Comparison of ENCODE assay signal across 10 cellular contexts in the genomic region with DNA sequence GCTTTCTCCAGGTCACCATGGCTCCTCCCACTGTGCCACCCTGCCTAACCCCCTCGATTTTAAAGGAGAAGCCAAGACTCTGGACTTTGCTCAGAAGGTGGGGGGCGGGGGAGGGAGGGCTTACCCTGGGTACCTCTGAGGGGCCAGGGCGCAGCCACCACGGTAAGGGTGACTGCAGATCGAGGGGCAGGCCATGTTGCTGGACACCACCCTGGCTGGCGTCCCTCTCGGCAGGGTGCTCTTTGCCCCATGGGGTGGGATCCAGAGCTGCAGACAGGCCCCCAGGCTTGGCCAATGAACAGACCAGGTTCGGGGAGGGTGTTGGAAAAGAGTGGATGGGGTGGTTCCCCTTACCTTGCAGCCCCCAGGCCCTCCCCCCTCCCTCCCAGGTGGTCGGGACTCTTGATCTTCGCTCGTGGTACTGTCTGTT. TPM values are rescaled to one million over a fixed set of nuclear protein-coding genes. Genes with fewer than 3 reads are reported as not detected.
DNase-seq lines count a peak whose midpoint lies in the region; ATAC-seq and TF ChIP-seq lines count a peak whose summit lies in the region.
"Had no signal": no experiment of that assay in that cellular context is flagged by ENCODE, and none has a peak within 500 bp of the region (broad histone marks: within the 10 kb centered on the region; RNA-seq: fewer than 3 reads in every experiment).

No MANE protein-coding gene starts in this region.

- H3K9ac ChIP-seq in endocrine pancreas (ENCODE audit: control insufficient read depth, insufficient read depth, low read length): peak overlapping the region; percentile 54

- H3K4me3 ChIP-seq in endocrine pancreas (ENCODE audit: control insufficient read depth, insufficient read depth, low read length) (no peak overlapping the region), mucosa of descending colon (peak overlapping the region; percentile 46), upper lobe of right lung (peak overlapping the region; percentile 53)

- POLR2A ChIA-PET in activated CD4-positive, alpha-beta T cell treated with anti-CD3 and anti-CD28 coated beads, Interleukin-2, amount 10 ng/mL, durations not matched to agents 7 days and 5 days (lab: Charles Lee): no interaction called here

- H3K27me3 ChIP-seq in endocrine pancreas (ENCODE audit: control insufficient read depth, insufficient read depth, low read length) (no peaks in the 10 kb centered on the region), upper lobe of right lung (peaks cover 32% of the 10 kb centered on the region)
- H3K27me3 ChIP-seq: brain microvascular endothelial cell had no signal

- ATAC-seq in mucosa of descending colon (peak; percentile 7), upper lobe of right lung (peak; percentile 1), HG03095 (IDR thresholded peaks at IDR 0.05; ENCODE audit: unreplicated experiment) (no peak)

- peaks cover 90% of the 10 kb centered on the region for H3K27me3 Mint-ChIP-seq in activated naive CD4-positive, alpha-beta T cell treated with anti-CD3 and anti-CD28 coated beads, Interleukin-2, amount 10 ng/mL, durations not matched to agents 7 days and 5 days
- peaks cover 6% of the 10 kb centered on the region for H3K27me3 Mint-ChIP-seq in activated CD4-positive, alpha-beta T cell treated with anti-CD3 and anti-CD28 coated beads, Interleukin-2, amount 10 ng/mL, durations not matched to agents 7 days and 5 days

- H3K27ac Mint-ChIP-seq in activated naive CD4-positive, alpha-beta T cell treated with anti-CD3 and anti-CD28 coated beads, Interleukin-2, amount 10 ng/mL, durations not matched to agents 7 days and 5 days: no peak overlapping the region
- H3K27ac Mint-ChIP-seq in activated CD4-positive, alpha-beta T cell treated with anti-CD3 and anti-CD28 coated beads, Interleukin-2, amount 10 ng/mL, durations not matched to agents 7 days and 5 days: no peak overlapping the region
- H3K27ac Mint-ChIP-seq: activated T-cell treated with anti-CD3 and anti-CD28 coated beads, Interleukin-2, amount 50 U/mL, for 24 hours had no signal

- intact Hi-C loops in mucosa of descending colon (cut with DNase I, micrococcal nuclease): no loop called here
- intact Hi-C loops in upper lobe of right lung (cut with DNase I): no loop called here

- H3K36me3 Mint-ChIP-seq in activated naive CD4-positive, alpha-beta T cell treated with anti-CD3 and anti-CD28 coated beads, Interleukin-2, amount 10 ng/mL, durations not matched to agents 7 days and 5 days: no peaks in the 10 kb centered on the region
- H3K36me3 Mint-ChIP-seq in activated CD4-positive, alpha-beta T cell treated with anti-CD3 and anti-CD28 coated beads, Interleukin-2, amount 10 ng/mL, durations not matched to agents 7 days and 5 days (ENCODE audit: low read depth): peaks cover 3% of the 10 kb centered on the region

- no peaks in the 10 kb centered on the region for H3K9me3 Mint-ChIP-seq in activated naive CD4-positive, alpha-beta T cell treated with anti-CD3 and anti-CD28 coated beads, Interleukin-2, amount 10 ng/mL, durations not matched to agents 7 days and 5 days
- H3K9me3 Mint-ChIP-seq in activated CD4-positive, alpha-beta T cell treated with anti-CD3 and anti-CD28 coated beads, Interleukin-2, amount 10 ng/mL, durations not matched to agents 7 days and 5 days: no peaks in the 10 kb centered on the region
- H3K9me3 Mint-ChIP-seq: activated T-cell treated with anti-CD3 and anti-CD28 coated beads, Interleukin-2, amount 50 U/mL, for 24 hours had no signal

- H3K9me3 ChIP-seq in endocrine pancreas (ENCODE audit: control insufficient read depth, low read length) (no peaks in the 10 kb centered on the region), mucosa of descending colon (no peaks in the 10 kb centered on the region), upper lobe of right lung (no peaks in the 10 kb centered on the region)

- no peaks in the 10 kb centered on the region for H3K36me3 ChIP-seq in endocrine pancreas (ENCODE audit: control insufficient read depth, insufficient read depth, low read length)
- H3K36me3 ChIP-seq in mucosa of descending colon (ENCODE audit: low read depth): no peaks in the 10 kb centered on the region
- H3K36me3 ChIP-seq in upper lobe of right lung: peaks cover 4% of the 10 kb centered on the region
- H3K36me3 ChIP-seq: brain microvascular endothelial cell had no signal

- H3K27ac ChIP-seq in upper lobe of right lung: peak overlapping the region; percentile 74
- H3K27ac ChIP-seq: brain microvascular endothelial cell had no signal

- CTCF ChIA-PET in activated naive CD4-positive, alpha-beta T cell treated with anti-CD3 and anti-CD28 coated beads, Interleukin-2, amount 10 ng/mL, durations not matched to agents 7 days and 5 days (lab: Charles Lee): no interaction called here
- CTCF ChIA-PET in activated CD4-positive, alpha-beta T cell treated with anti-CD3 and anti-CD28 coated beads, Interleukin-2, amount 10 ng/mL, durations not matched to agents 7 days and 5 days (lab: Charles Lee): interaction anchor here (1.7 kb wide), 1 partner anchor 116 kb away, joined by 5 read pairs; no protein-coding TSS in a partner anchor

- TF ChIP-seq CTCF in mucosa of descending colon (IDR thresholded peaks at IDR 0.05) (no peak), upper lobe of right lung (IDR thresholded peaks at IDR 0.05) (no peak)

- DNase-seq in activated naive CD4-positive, alpha-beta T cell treated with anti-CD3 and anti-CD28 coated beads, Interleukin-2, amount 10 ng/mL, durations not matched to agents 7 days and 5 days: no peak
- DNase-seq in activated naive CD4-positive, alpha-beta T cell (lab: John Stamatoyannopoulos, UW): no peak
- peak in 1 of 3 donors; percentile 66 for DNase-seq in mucosa of descending colon
- DNase-seq in upper lobe of right lung: no peak
- DNase-seq in LoVo (ENCODE audit: low spot score): no peak
- no peak for DNase-seq in activated CD4-positive, alpha-beta T cell treated with anti-CD3 and anti-CD28 coated beads, Interleukin-2, amount 10 ng/mL, durations not matched to agents 7 days and 5 days
- DNase-seq: brain microvascular endothelial cell had no signal

- peaks cover 42% of the 10 kb centered on the region for H3K4me1 Mint-ChIP-seq in activated naive CD4-positive, alpha-beta T cell treated with anti-CD3 and anti-CD28 coated beads, Interleukin-2, amount 10 ng/mL, durations not matched to agents 7 days and 5 days
- H3K4me1 Mint-ChIP-seq in activated CD4-positive, alpha-beta T cell treated with anti-CD3 and anti-CD28 coated beads, Interleukin-2, amount 10 ng/mL, durations not matched to agents 7 days and 5 days: peaks cover 38% of the 10 kb centered on the region

- H3K4me1 ChIP-seq in endocrine pancreas (ENCODE audit: control insufficient read depth, insufficient read depth, low read length) (no peaks in the 10 kb centered on the region), mucosa of descending colon (ENCODE audit: low read depth) (peaks cover 24% of the 10 kb centered on the region), upper lobe of right lung (peaks cover 14% of the 10 kb centered on the region)

- peak overlapping the region; percentile 33 for H3K4me3 Mint-ChIP-seq in activated naive CD4-positive, alpha-beta T cell treated with anti-CD3 and anti-CD28 coated beads, Interleukin-2, amount 10 ng/mL, durations not matched to agents 7 days and 5 days
- H3K4me3 Mint-ChIP-seq in activated CD4-positive, alpha-beta T cell treated with anti-CD3 and anti-CD28 coated beads, Interleukin-2, amount 10 ng/mL, durations not matched to agents 7 days and 5 days: no peak overlapping the region

RNA-seq across cellular contexts. Expression of gene GRB7, which starts 0.4 kb away (rescaled TPM):
- total RNA-seq in mucosa of descending colon (10 to 100 TPM; 13.6 to 49.0 (median 28.0) TPM), upper lobe of right lung (25.0 TPM)
- total RNA-seq in activated CD4-positive, alpha-beta T cell treated with anti-CD3 and anti-CD28 coated beads, Interleukin-2, amount 10 ng/mL, durations not matched to agents 7 days and 5 days: under 1 TPM; 0.69 to 0.81 TPM

RNA-seq across cellular contexts. Expression of gene MIEN1, which starts 7.0 kb away (rescaled TPM):
- total RNA-seq in mucosa of descending colon (10 to 100 TPM; 63.2 to 84.3 (median 67.1) TPM), upper lobe of right lung (48.5 TPM)
- 10 to 100 TPM; 49.7 to 50.2 TPM for total RNA-seq in activated CD4-positive, alpha-beta T cell treated with anti-CD3 and anti-CD28 coated beads, Interleukin-2, amount 10 ng/mL, durations not matched to agents 7 days and 5 days

RNA-seq across cellular contexts. Expression of gene ERBB2, which starts 37.5 kb away (rescaled TPM):
- total RNA-seq in mucosa of descending colon: 100 to 1,000 TPM; 104 to 284 (median 161) TPM
- 97.5 TPM for total RNA-seq in upper lobe of right lung
- 1 to 10 TPM; 4.5 to 4.6 TPM for total RNA-seq in activated CD4-positive, alpha-beta T cell treated with anti-CD3 and anti-CD28 coated beads, Interleukin-2, amount 10 ng/mL, durations not matched to agents 7 days and 5 days

RNA-seq across cellular contexts. Expression of gene PGAP3, which starts 49.5 kb away (rescaled TPM):
- total RNA-seq in mucosa of descending colon: 10 to 100 TPM; 27.7 to 74.6 (median 47.9) TPM
- total RNA-seq in upper lobe of right lung: 24.5 TPM
- total RNA-seq in activated CD4-positive, alpha-beta T cell treated with anti-CD3 and anti-CD28 coated beads, Interleukin-2, amount 10 ng/mL, durations not matched to agents 7 days and 5 days: 10 to 100 TPM; 27.0 to 30.6 TPM

Comparison
In these comparisons a context has a peak if more than half of its experiments do, and no peak if none do; other contexts are left out.
1. RNA of gene GRB7, which starts 0.4 kb away (total RNA-seq): 13.6 to 49.0 TPM in mucosa of descending colon and 25.0 TPM in upper lobe of right lung (single experiment); 0.69 to 0.81 TPM in activated CD4-positive, alpha-beta T cell treated with anti-CD3 and anti-CD28 coated beads, Interleukin-2, amount 10 ng/mL, durations not matched to agents 7 days and 5 days; every median in the first group is over 4 times any median in the second.
2. RNA of gene ERBB2, which starts 37.5 kb away (total RNA-seq): 104 to 284 TPM in mucosa of descending colon and 97.5 TPM in upper lobe of right lung (single experiment); 4.5 to 4.6 TPM in activated CD4-positive, alpha-beta T cell treated with anti-CD3 and anti-CD28 coated beads, Interleukin-2, amount 10 ng/mL, durations not matched to agents 7 days and 5 days; every median in the first group is over 10 times any median in the second.